Comparison of ENCODE assay signal across 28 cellular contexts in the genomic region with DNA sequence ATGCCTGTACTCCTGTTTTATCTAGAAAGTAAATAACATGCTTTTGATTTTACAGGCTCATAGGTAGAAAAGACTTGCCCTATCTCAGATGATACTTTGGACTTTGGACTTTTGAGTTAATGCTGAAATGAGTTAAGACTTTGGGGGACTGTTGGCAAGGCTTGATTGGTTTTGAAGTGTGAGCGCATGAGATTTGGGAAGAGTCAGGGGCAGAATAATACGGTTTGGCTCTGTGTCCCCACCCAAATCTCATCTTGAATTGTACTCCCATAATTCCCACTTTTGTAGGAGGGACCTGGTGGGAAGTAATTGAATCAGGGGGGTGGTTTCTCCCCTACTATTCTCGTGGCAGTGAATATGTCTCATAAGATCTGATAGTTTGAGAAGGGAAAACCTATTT.
"Had no signal": no experiment of that assay in that cellular context is flagged by ENCODE, and none has a peak within 500 bp of the region (broad histone marks: within the 10 kb centered on the region; RNA-seq: fewer than 3 reads in every experiment).

No MANE protein-coding gene starts in this region.

- H3K27me3 ChIP-seq: MG63, SJCRH30 had no signal

- H3K4me3 Mint-ChIP-seq: T-cell had no signal

- H3K4me1 ChIP-seq: SJCRH30 had no signal

- H3K9me3 ChIP-seq: MG63, SJCRH30 had no signal

- H3K4me3 ChIP-seq: MG63, PC-9, SJCRH30, SK-N-MC had no signal

- H3K36me3 Mint-ChIP-seq: T-cell had no signal

- H3K27ac ChIP-seq: PC-9, RWPE1, SJCRH30, SK-N-MC had no signal

- H3K4me1 Mint-ChIP-seq: T-cell had no signal

- H3K4me2 ChIP-seq: PC-9 had no signal

- FAIRE-seq: RCC 7860 had no signal

- H2AFZ ChIP-seq: PC-9 had no signal

- ATAC-seq: Panc1, SK-N-SH treated with all-trans-retinoic acid at 6 μM for 48 hours, T-cell had no signal

- H3K36me3 ChIP-seq: MG63, SJCRH30 had no signal

- H3K27ac Mint-ChIP-seq: T-cell had no signal

- DNase-seq: MG63, NCI-H1048, NCI-H1105 treated with DMSO at 0.1 percent for 48 hours, NCI-H1417, NCI-H1436, NCI-H146, NCI-H1694, NCI-H187, NCI-H1930, NCI-H2029 treated with DMSO at 0.1 percent for 48 hours, NCI-H2081 treated with DMSO at 0.1 percent for 48 hours, NCI-H2107, NCI-H2171, NCI-H226, NCI-H510A, NCI-H524, NCI-H526, NCI-H774, PC-9, SHP77, SIG-M5, SJCRH30, T-cell had no signal
